Comparison of ENCODE assay signal across 8 cellular contexts in genomic region chr1:7704214-7705047, GRCh38.
DNase-seq lines count a peak whose midpoint lies in the region; ATAC-seq and TF ChIP-seq lines count a peak whose summit lies in the region.

No MANE protein-coding gene starts in this region.

- H3K36me3 Mint-ChIP-seq in immature natural killer cell, result no peaks in the 10 kb centered on the region

- peak overlapping the region in 3 of 5 donors; percentile 17 to 85 (median 60) for H3K4me3 Mint-ChIP-seq in immature natural killer cell

- H3K4me1 Mint-ChIP-seq in immature natural killer cell, result peaks cover 9 to 13% of the 10 kb centered on the region in 2 donors

- H3K36me3 ChIP-seq in WERI-Rb-1, result peaks cover 20% of the 10 kb centered on the region
- no peaks in the 10 kb centered on the region for H3K36me3 ChIP-seq in breast epithelium

- H3K4me1 ChIP-seq in breast epithelium, result no peaks in the 10 kb centered on the region

- ATAC-seq in HG02642 (IDR thresholded peaks at IDR 0.05; ENCODE audit: poor library complexity, unreplicated experiment), result peak; percentile 95
- no peak for ATAC-seq in GM18873 (IDR thresholded peaks at IDR 0.05; ENCODE audit: low FRiP score, unreplicated experiment)

- DNase-seq in GM10248 (ENCODE audit: extremely low spot score) (peak; percentile 97), NCI-H146 treated with DMSO at 0.1 percent for 48 hours (lab: John Stamatoyannopoulos, UW; ENCODE audit: unreplicated experiment) (peak; percentile 51), WERI-Rb-1 (peak; percentile 94), breast epithelium (ENCODE audit: low spot score in 2 of 2) (peak; percentile 96 to 97), immature natural killer cell (peak; percentile 89 to 91 (median 90)), smooth muscle cell of the brain vasculature (ENCODE audit: low read depth, low spot score) (peak; percentile 51)

- no peak overlapping the region for H3K27ac Mint-ChIP-seq in immature natural killer cell

- no peak for TF ChIP-seq POLR2A in breast epithelium (IDR thresholded peaks at IDR 0.05)

- CTCF ChIA-PET in GM10248 (lab: Yijun Ruan, JAX), result interaction anchor here (0.7 to 2.2 kb wide), 6 partner anchors 13 to 49 kb away, joined by 3 to 7 read pairs (median 4); no protein-coding TSS in a partner anchor

- H3K27me3 ChIP-seq in WERI-Rb-1 (ENCODE audit: insufficient read depth, low read depth, severe bottlenecking) (no peaks in the 10 kb centered on the region), breast epithelium (no peaks in the 10 kb centered on the region)

- H3K9me3 ChIP-seq in WERI-Rb-1 (ENCODE audit: severe bottlenecking) (peaks cover 7% of the 10 kb centered on the region), breast epithelium (no peaks in the 10 kb centered on the region)

- H3K9me3 Mint-ChIP-seq in immature natural killer cell, result no peaks in the 10 kb centered on the region

- H3K4me3 ChIP-seq in WERI-Rb-1 (ENCODE audit: low read depth, low read length) (peak overlapping the region; percentile 50), breast epithelium (peak overlapping the region; percentile 33 to 71 (median 67))

- H3K27me3 Mint-ChIP-seq in immature natural killer cell (ENCODE audit: low read depth in 3 of 3), result peaks cover 6 to 35% (median 15%) of the 10 kb centered on the region in 3 donors

- POLR2A ChIA-PET in GM10248 (lab: Yijun Ruan, JAX), result no interaction called here

- H3K27ac ChIP-seq in WERI-Rb-1 (no peak overlapping the region), breast epithelium (peak overlapping the region; percentile 80 to 81)

- TF ChIP-seq CTCF in GM10248 (IDR thresholded peaks at IDR 0.05; ENCODE audit: control extremely low read depth, extremely low read depth, low read depth, missing control alignments) (no peak), WERI-Rb-1 (IDR thresholded peaks at IDR 0.05; ENCODE audit: low read depth, low read length) (no peak), breast epithelium (IDR thresholded peaks at IDR 0.05) (no peak)

- intact Hi-C loops in breast epithelium (cut with DNase I; ENCODE audit: low total_unique reads), result no loop called here
